Comparison of ENCODE assay signal across 1 cellular context in genomic region chr1:117928881-117929339, GRCh38.
A peak's percentile ranks its signal among the peaks of the same experiment; 100 is the strongest.
TF ChIP-seq lines count a peak whose summit lies in the region.

No MANE protein-coding gene starts in this region.

TF ChIP-seq in SK-N-SH, 30 proteins besides CTCF, POLR2A, EP300 and RAD21 (continued from another document):
- TF ChIP-seq MAX (IDR thresholded peaks at IDR 0.05; ENCODE audit: low read depth) = 0 out of 2 replicates have a peak, but pooled peaks have one; percentile 20
- no peak for TF ChIP-seq USF1 (IDR thresholded peaks at IDR 0.05; ENCODE audit: borderline replicate concordance, low read depth)
- no peak for TF ChIP-seq MEF2A (IDR thresholded peaks at IDR 0.05; ENCODE audit: borderline replicate concordance, low read depth)
- TF ChIP-seq EZH2phosphoT487 (IDR thresholded peaks at IDR 0.05; ENCODE audit: borderline replicate concordance, low read depth) = no peak
- no peak for TF ChIP-seq TAF1 (IDR thresholded peaks at IDR 0.05; ENCODE audit: borderline replicate concordance, low read depth, low read length)
